Comparison of ENCODE assay signal across 2 cellular contexts in genomic region chr4:41074227-41074626, GRCh38.
TF ChIP-seq lines count a peak whose summit lies in the region.

No MANE protein-coding gene starts in this region.

TF ChIP-seq in SK-N-SH treated with all-trans-retinoic acid at 6 μM for 48 hours, 23 proteins besides CTCF, POLR2A, EP300 and RAD21 (continued from another document):
- TF ChIP-seq PATZ1 (CRISPR knock-in tag; IDR thresholded peaks at IDR 0.05; ENCODE audit: borderline replicate concordance) (no peak), BACH2 (CRISPR knock-in tag; IDR thresholded peaks at IDR 0.05; ENCODE audit: borderline replicate concordance) (no peak), ZC3H10 (CRISPR knock-in tag; IDR thresholded peaks at IDR 0.05) (no peak)

TF ChIP-seq in HepG2, 621 proteins besides CTCF, POLR2A, EP300 and RAD21 (continued from another document):
- no peak for TF ChIP-seq ZNF639 (CRISPR knock-in tag; conservative IDR thresholded peaks at IDR 0.05)
- TF ChIP-seq ZNF383 (CRISPR knock-in tag; IDR thresholded peaks at IDR 0.05; ENCODE audit: borderline replicate concordance): no peak
- no peak for TF ChIP-seq ZNF616 (CRISPR knock-in tag; IDR thresholded peaks at IDR 0.05; ENCODE audit: low read depth)
- TF ChIP-seq E2F1 (CRISPR knock-in tag; IDR thresholded peaks at IDR 0.05): no peak
TF ChIP-seq in HepG2: peak in this region for 0.
